9 cellular contexts compared by ENCODE assay signal in the genomic region with DNA sequence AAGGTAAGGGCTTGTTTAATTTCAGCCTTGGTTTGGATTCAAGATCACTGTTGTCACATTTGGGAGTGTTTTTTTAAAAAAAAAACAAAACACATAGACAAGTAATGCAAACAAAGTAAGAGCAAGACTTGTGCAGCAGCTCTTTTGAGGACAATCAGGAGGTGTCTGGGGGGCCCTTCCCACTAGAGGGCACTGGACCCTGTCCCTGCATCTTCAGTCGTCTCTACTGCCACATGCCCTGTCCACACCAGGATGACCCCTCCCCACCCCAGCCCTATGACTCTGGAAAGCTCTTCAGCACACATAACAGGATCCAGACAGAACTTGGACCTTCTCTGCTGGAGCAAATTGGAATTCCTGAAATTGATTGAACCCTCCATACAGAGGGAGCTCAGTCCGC.
DNase-seq lines count a peak whose midpoint lies in the region; ATAC-seq and TF ChIP-seq lines count a peak whose summit lies in the region.
"Had no signal": no experiment of that assay in that cellular context is flagged by ENCODE, and none has a peak within 500 bp of the region (broad histone marks: within the 10 kb centered on the region; RNA-seq: fewer than 3 reads in every experiment).

No MANE protein-coding gene starts in this region.

- ATAC-seq in DND-41 (ENCODE audit: insufficient read depth, low read depth), result peak; percentile 44; the same call in 1 of the 3 replicates
- peak; percentile 58 for ATAC-seq in GM21447 (IDR thresholded peaks at IDR 0.05; ENCODE audit: unreplicated experiment)
- no peak for ATAC-seq in HG02571 (IDR thresholded peaks at IDR 0.05; ENCODE audit: unreplicated experiment)

- H3K4me3 ChIP-seq in DND-41 (ENCODE audit: low read depth in 1 of 2, low read length in 2 of 2), result no peak overlapping the region
- H3K4me3 ChIP-seq in fibroblast of lung (replicated peaks in 1 of 4; ENCODE audit: control extremely low read depth in 1 of 4, insufficient read depth in 1 of 4, low read depth in 3 of 4, low read length in 4 of 4), result no peak overlapping the region
- H3K4me3 ChIP-seq in Peyer's patch, result no peak overlapping the region
- H3K4me3 ChIP-seq: SK-N-MC had no signal

- in situ Hi-C loops in SK-MEL-5 (cut with HindIII; ENCODE audit: low pct_unique_long_range_greater_than_20kb, low sequenced_read_pairs), result no loop called here

- H4K20me1 ChIP-seq in DND-41 (ENCODE audit: insufficient read depth, low read length) (no peaks in the 10 kb centered on the region), fibroblast of lung (ENCODE audit: control insufficient read depth, extremely low read depth, insufficient read depth, low read length) (no peaks in the 10 kb centered on the region)

- no peak overlapping the region for H3K9ac ChIP-seq in DND-41 (ENCODE audit: low read depth, low read length)
- H3K9ac ChIP-seq in fibroblast of lung (ENCODE audit: insufficient read depth, low read length), result no peak overlapping the region

- H3K27ac ChIP-seq in DND-41 (ENCODE audit: low read length) (no peak overlapping the region), fibroblast of lung (ENCODE audit: insufficient read depth, low read length) (no peak overlapping the region), Peyer's patch (no peak overlapping the region)
- H3K27ac ChIP-seq: SK-N-MC had no signal

- H3K4me1 ChIP-seq in DND-41 (ENCODE audit: insufficient read depth, low read length) (no peaks in the 10 kb centered on the region), fibroblast of lung (ENCODE audit: control insufficient read depth, extremely low read depth, insufficient read depth, low read length) (peaks cover 3% of the 10 kb centered on the region), Peyer's patch (no peaks in the 10 kb centered on the region)

- no peaks in the 10 kb centered on the region for H3K9me3 ChIP-seq in DND-41 (ENCODE audit: insufficient read depth, low read length, severe bottlenecking)
- no peaks in the 10 kb centered on the region for H3K9me3 ChIP-seq in fibroblast of lung (ENCODE audit: control insufficient read depth, insufficient read depth, low read depth, low read length)
- H3K9me3 ChIP-seq in Peyer's patch, result no peaks in the 10 kb centered on the region

- no peaks in the 10 kb centered on the region for H3K79me2 ChIP-seq in DND-41 (ENCODE audit: insufficient read depth, low read length)
- no peaks in the 10 kb centered on the region for H3K79me2 ChIP-seq in fibroblast of lung (ENCODE audit: control insufficient read depth, insufficient read depth, low read length)

- H3K36me3 ChIP-seq in DND-41 (ENCODE audit: insufficient read depth, low read length) (no peaks in the 10 kb centered on the region), fibroblast of lung (ENCODE audit: control insufficient read depth, insufficient read depth, low read length) (no peaks in the 10 kb centered on the region), Peyer's patch (no peaks in the 10 kb centered on the region)

- TF ChIP-seq CTCF in DND-41 (IDR thresholded peaks at IDR 0.05; ENCODE audit: borderline replicate concordance, extremely low read depth, low read length, poor library complexity, severe bottlenecking) (peak; percentile 47), fibroblast of lung (conservative IDR thresholded peaks at IDR 0.05 in 1 of 2, IDR thresholded peaks at IDR 0.05 in 1 of 2; ENCODE audit: low read depth in 1 of 2, low read length in 2 of 2) (peak; percentile 45), Peyer's patch (IDR thresholded peaks at IDR 0.05) (peak in 3 of 6 experiments; percentile 10 to 35 (median 14))

- H2AFZ ChIP-seq in DND-41 (ENCODE audit: low read depth, low read length), result no peak overlapping the region
- no peak overlapping the region for H2AFZ ChIP-seq in fibroblast of lung (ENCODE audit: low read length)

- H3K4me2 ChIP-seq in DND-41 (ENCODE audit: insufficient read depth, low read length) (no peak overlapping the region), fibroblast of lung (ENCODE audit: extremely low read depth, insufficient read depth, low read length) (no peak overlapping the region)

- TF ChIP-seq POLR2A in Peyer's patch (IDR thresholded peaks at IDR 0.05), result no peak

- H3K27me3 ChIP-seq in DND-41 (ENCODE audit: insufficient read depth, low read length, poor library complexity) (no peaks in the 10 kb centered on the region), fibroblast of lung (ENCODE audit: control insufficient read depth, insufficient read depth, low read length) (no peaks in the 10 kb centered on the region), Peyer's patch (no peaks in the 10 kb centered on the region)

- DNase-seq in DND-41 (no peak), SK-MEL-5 (ENCODE audit: low read depth, low spot score) (peak; percentile 37), fibroblast of lung (ENCODE audit: low read depth in 2 of 2) (peak; percentile 17 to 19), pons (ENCODE audit: low spot score) (peak; percentile 14), Peyer's patch (no peak), NCI-H2171 (lab: John Stamatoyannopoulos, UW) (no peak)

Comparison
In these comparisons a context has a peak if more than half of its experiments do, and no peak if none do; other contexts are left out.
1. DNase-seq: peak in SK-MEL-5 (single experiment), fibroblast of lung (2 of 2) and pons (single experiment); none in DND-41 (single experiment), Peyer's patch (0 of 3) and NCI-H2171 (single experiment).